8 cellular contexts compared by ENCODE assay signal in genomic region chr22:19940536-19941364, GRCh38. TPM values are rescaled to one million over a fixed set of nuclear protein-coding genes. Genes with fewer than 3 reads are reported as not detected.
DNase-seq lines count a peak whose midpoint lies in the region; ATAC-seq, FAIRE-seq and TF ChIP-seq lines count a peak whose summit lies in the region.

No MANE protein-coding gene starts in this region.

- dilution Hi-C loops in keratinocyte (cut with MboI; ENCODE audit: extremely low pct_ligation_motif_present, low sequenced_read_pairs), result no loop called here

- H3K27me3 ChIP-seq in keratinocyte (ENCODE audit: control insufficient read depth, extremely low read depth, insufficient read depth, low read length) (no peaks in the 10 kb centered on the region), thoracic aorta (replicated peaks; ENCODE audit: insufficient read depth) (no peaks in the 10 kb centered on the region)

- peaks cover 17% of the 10 kb centered on the region for H3K36me3 Mint-ChIP-seq in T-helper 1 cell treated with Interleukin-12 subunit alpha and Interleukin-12 subunit beta and Interleukin-4 antibody, amounts not matched to agents 30 μg/mL and 1 μg/mL, for 36 hours (ENCODE audit: low read depth)
- H3K36me3 Mint-ChIP-seq in activated T-helper 2 cell treated with anti-CD3 and anti-CD28 coated beads, Interferon-gamma antibody, Interleukin-2, Interleukin-4, amounts not matched to agents 10 μg/mL and 5 μg/mL and 100 μg/mL, durations not matched to agents 14 hours and 24 hours and 36 hours (ENCODE audit: low read depth), result peaks cover 26% of the 10 kb centered on the region

- no peak for DNase-seq in T-helper 1 cell
- DNase-seq in activated T-helper 2 cell treated with anti-CD3 and anti-CD28 coated beads, Interferon-gamma antibody, Interleukin-2, Interleukin-4, amounts not matched to agents 10 μg/mL and 5 μg/mL and 100 μg/mL, durations not matched to agents 14 hours and 24 hours and 36 hours (ENCODE audit: low spot score), result no peak
- DNase-seq in keratinocyte (ENCODE audit: low read depth, low spot score), result no peak
- DNase-seq in thoracic aorta (ENCODE audit: low spot score), result no peak
- no peak for DNase-seq in H4 (ENCODE audit: low spot score)
- DNase-seq in activated effector memory CD4-positive, alpha-beta T cell treated with anti-CD3 and anti-CD28 coated beads, Interleukin-2, amount 50 U/mL, for 16 hours, result no peak

- no peaks in the 10 kb centered on the region for H3K27me3 Mint-ChIP-seq in T-helper 1 cell treated with Interleukin-12 subunit alpha and Interleukin-12 subunit beta and Interleukin-4 antibody, amounts not matched to agents 30 μg/mL and 1 μg/mL, for 36 hours (ENCODE audit: low read depth)
- no peaks in the 10 kb centered on the region for H3K27me3 Mint-ChIP-seq in activated T-helper 2 cell treated with anti-CD3 and anti-CD28 coated beads, Interferon-gamma antibody, Interleukin-2, Interleukin-4, amounts not matched to agents 10 μg/mL and 5 μg/mL and 100 μg/mL, durations not matched to agents 14 hours and 24 hours and 36 hours (ENCODE audit: low read depth)

- peak overlapping the region; percentile 89 for H3K4me3 Mint-ChIP-seq in T-helper 1 cell treated with Interleukin-12 subunit alpha and Interleukin-12 subunit beta and Interleukin-4 antibody, amounts not matched to agents 30 μg/mL and 1 μg/mL, for 36 hours
- H3K4me3 Mint-ChIP-seq in activated T-helper 2 cell treated with anti-CD3 and anti-CD28 coated beads, Interferon-gamma antibody, Interleukin-2, Interleukin-4, amounts not matched to agents 10 μg/mL and 5 μg/mL and 100 μg/mL, durations not matched to agents 14 hours and 24 hours and 36 hours (ENCODE audit: low read depth), result peak overlapping the region; percentile 97

- H3K4me2 ChIP-seq in keratinocyte (ENCODE audit: control insufficient read depth, extremely low read depth, insufficient read depth, low read depth, low read length), result peak overlapping the region; percentile 77

- peak overlapping the region; percentile 8 for H2AFZ ChIP-seq in keratinocyte (ENCODE audit: control insufficient read depth, low read length)

- H3K27ac Mint-ChIP-seq in T-helper 1 cell treated with Interleukin-12 subunit alpha and Interleukin-12 subunit beta and Interleukin-4 antibody, amounts not matched to agents 30 μg/mL and 1 μg/mL, for 36 hours, result peak overlapping the region; percentile 88
- H3K27ac Mint-ChIP-seq in activated T-helper 2 cell treated with anti-CD3 and anti-CD28 coated beads, Interferon-gamma antibody, Interleukin-2, Interleukin-4, amounts not matched to agents 10 μg/mL and 5 μg/mL and 100 μg/mL, durations not matched to agents 14 hours and 24 hours and 36 hours, result peak overlapping the region; percentile 80

- no peaks in the 10 kb centered on the region for H3K9me1 ChIP-seq in keratinocyte (ENCODE audit: control insufficient read depth, extremely low read depth, insufficient read depth, low read length)

- intact Hi-C loops in activated T-helper 2 cell treated with anti-CD3 and anti-CD28 coated beads, Interferon-gamma antibody, Interleukin-2, Interleukin-4, amounts not matched to agents 10 μg/mL and 5 μg/mL and 100 μg/mL, durations not matched to agents 14 hours and 24 hours and 36 hours (cut with micrococcal nuclease), result loop anchor here (5.0 kb wide), 1 partner anchor 88 kb away; the partner anchor contains the start of genes GNB1L and RTL10

- H3K4me1 ChIP-seq in keratinocyte (ENCODE audit: control insufficient read depth, extremely low read depth, insufficient read depth, low read length) (peaks cover 20% of the 10 kb centered on the region), thoracic aorta (ENCODE audit: control insufficient read depth in 1 of 2, low read depth in 2 of 2) (peaks cover 22 to 41% of the 10 kb centered on the region in 2 donors)

- FAIRE-seq in keratinocyte (lab: Jason Lieb, UNC), result no peak

- H3K9me3 ChIP-seq in keratinocyte (ENCODE audit: control insufficient read depth, low read depth, low read length) (no peaks in the 10 kb centered on the region), thoracic aorta (no peaks in the 10 kb centered on the region)

- ATAC-seq in thoracic aorta (ENCODE audit: insufficient number of reproducible peaks, low FRiP score, low read depth) (no peak), GM19035 (IDR thresholded peaks at IDR 0.05; ENCODE audit: unreplicated experiment) (no peak)

- TF ChIP-seq CTCF in keratinocyte (optimal IDR thresholded peaks at IDR 0.05 in 1 of 3, IDR thresholded peaks at IDR 0.05 in 1 of 3, conservative IDR thresholded peaks at IDR 0.05 in 1 of 3; ENCODE audit: extremely low read depth in 1 of 3, insufficient read depth in 2 of 3, low read length in 3 of 3), result no peak
- TF ChIP-seq CTCF in thoracic aorta (IDR thresholded peaks at IDR 0.05), result no peak

- peaks cover 29% of the 10 kb centered on the region for H3K4me1 Mint-ChIP-seq in T-helper 1 cell treated with Interleukin-12 subunit alpha and Interleukin-12 subunit beta and Interleukin-4 antibody, amounts not matched to agents 30 μg/mL and 1 μg/mL, for 36 hours (ENCODE audit: low read depth)
- H3K4me1 Mint-ChIP-seq in activated T-helper 2 cell treated with anti-CD3 and anti-CD28 coated beads, Interferon-gamma antibody, Interleukin-2, Interleukin-4, amounts not matched to agents 10 μg/mL and 5 μg/mL and 100 μg/mL, durations not matched to agents 14 hours and 24 hours and 36 hours (ENCODE audit: low read depth), result peaks cover 26% of the 10 kb centered on the region

- peak overlapping the region; percentile 10 for H3K27ac ChIP-seq in keratinocyte (ENCODE audit: control insufficient read depth, insufficient read depth, low read length)
- peak overlapping the region; percentile 91 to 100 for H3K27ac ChIP-seq in thoracic aorta

- H3K4me3 ChIP-seq in keratinocyte (ENCODE audit: control insufficient read depth in 2 of 3, extremely low read depth in 1 of 3, insufficient read depth in 2 of 3, low read depth in 1 of 3, low read length in 3 of 3) (peak overlapping the region; percentile 91 to 96 (median 96)), thoracic aorta (peak overlapping the region; percentile 78)

- no peaks in the 10 kb centered on the region for H4K20me1 ChIP-seq in keratinocyte (ENCODE audit: control insufficient read depth, extremely low read depth, insufficient read depth, low read length)

- no peaks in the 10 kb centered on the region for H3K36me3 ChIP-seq in keratinocyte (ENCODE audit: control insufficient read depth in 2 of 2, extremely low read depth in 1 of 2, insufficient read depth in 2 of 2, low read length in 2 of 2)
- H3K36me3 ChIP-seq in thoracic aorta, result no peaks in the 10 kb centered on the region

- peak overlapping the region; percentile 89 for H3K9ac ChIP-seq in keratinocyte (ENCODE audit: control insufficient read depth, extremely low read depth, insufficient read depth, low read length)

- peaks cover 10% of the 10 kb centered on the region for H3K9me3 Mint-ChIP-seq in T-helper 1 cell treated with Interleukin-12 subunit alpha and Interleukin-12 subunit beta and Interleukin-4 antibody, amounts not matched to agents 30 μg/mL and 1 μg/mL, for 36 hours
- H3K9me3 Mint-ChIP-seq in activated T-helper 2 cell treated with anti-CD3 and anti-CD28 coated beads, Interferon-gamma antibody, Interleukin-2, Interleukin-4, amounts not matched to agents 10 μg/mL and 5 μg/mL and 100 μg/mL, durations not matched to agents 14 hours and 24 hours and 36 hours, result peaks cover 10% of the 10 kb centered on the region

- peaks cover 30% of the 10 kb centered on the region for H3K79me2 ChIP-seq in keratinocyte (ENCODE audit: control insufficient read depth, insufficient read depth, low read length)

RNA-seq across cellular contexts. Expression of gene COMT, which starts 0.8 kb away (rescaled TPM):
- 93.4 and 95.6 TPM in 2 replicates for total RNA-seq in activated T-helper 2 cell treated with anti-CD3 and anti-CD28 coated beads, Interferon-gamma antibody, Interleukin-2, Interleukin-4, amounts not matched to agents 10 μg/mL and 5 μg/mL and 100 μg/mL, durations not matched to agents 14 hours and 24 hours and 36 hours
- polyA plus RNA-seq in keratinocyte, result 130 to 225 TPM (median 139 TPM) in 3 replicates
- polyA plus RNA-seq in keratinocyte (2011; ENCODE audit: low read depth), result 48.0 TPM
- 86.7 and 217 TPM in 2 replicates for polyA plus RNA-seq in keratinocyte (2011; cell fraction: cytosol; rRNA removed)
- polyA plus RNA-seq in keratinocyte (2011; cell fraction: nucleus; rRNA removed), result 187 and 206 TPM in 2 replicates
- 146 and 212 TPM in 2 replicates for polyA plus RNA-seq in keratinocyte (2012; ENCODE audit: low replicate concordance)
- polyA minus RNA-seq in keratinocyte, result 68.4 to 164 TPM (median 70.9 TPM) in 3 replicates
- 238 TPM for polyA minus RNA-seq in keratinocyte (2011; cell fraction: cytosol; rRNA and poly(A)+ RNA removed)
- 73.4 and 85.4 TPM in 2 replicates for polyA minus RNA-seq in keratinocyte (2011; cell fraction: nucleus; rRNA and poly(A)+ RNA removed)
- 100 to 1,000 TPM; 230 to 300 TPM for total RNA-seq in thoracic aorta
- total RNA-seq in H4 (2014; rRNA removed; shearing (Covaris generic)), result 111 and 112 TPM in 2 replicates

RNA-seq across cellular contexts. Expression of gene TXNRD2, which starts 0.9 kb away (rescaled TPM):
- 19.9 and 20.9 TPM in 2 replicates for total RNA-seq in activated T-helper 2 cell treated with anti-CD3 and anti-CD28 coated beads, Interferon-gamma antibody, Interleukin-2, Interleukin-4, amounts not matched to agents 10 μg/mL and 5 μg/mL and 100 μg/mL, durations not matched to agents 14 hours and 24 hours and 36 hours
- polyA plus RNA-seq in keratinocyte, result 12.9 to 18.6 TPM (median 16.0 TPM) in 3 replicates
- polyA plus RNA-seq in keratinocyte (2011; ENCODE audit: low read depth), result 2.3 TPM
- polyA plus RNA-seq in keratinocyte (2011; cell fraction: cytosol; rRNA removed), result 7.3 and 14.2 TPM in 2 replicates
- polyA plus RNA-seq in keratinocyte (2011; cell fraction: nucleus; rRNA removed), result 16.4 and 18.1 TPM in 2 replicates
- 10.1 and 20.8 TPM in 2 replicates for polyA plus RNA-seq in keratinocyte (2012; ENCODE audit: low replicate concordance)
- 8.9 to 29.3 TPM (median 11.3 TPM) in 3 replicates for polyA minus RNA-seq in keratinocyte
- polyA minus RNA-seq in keratinocyte (2011; cell fraction: cytosol; rRNA and poly(A)+ RNA removed), result 12.1 TPM
- polyA minus RNA-seq in keratinocyte (2011; cell fraction: nucleus; rRNA and poly(A)+ RNA removed), result 11.1 and 14.0 TPM in 2 replicates
- 10 to 100 TPM; 27.4 to 37.6 TPM for total RNA-seq in thoracic aorta
- 7.5 and 9.1 TPM in 2 replicates for total RNA-seq in H4 (2014; rRNA removed; shearing (Covaris generic))
